In the genomic region with DNA sequence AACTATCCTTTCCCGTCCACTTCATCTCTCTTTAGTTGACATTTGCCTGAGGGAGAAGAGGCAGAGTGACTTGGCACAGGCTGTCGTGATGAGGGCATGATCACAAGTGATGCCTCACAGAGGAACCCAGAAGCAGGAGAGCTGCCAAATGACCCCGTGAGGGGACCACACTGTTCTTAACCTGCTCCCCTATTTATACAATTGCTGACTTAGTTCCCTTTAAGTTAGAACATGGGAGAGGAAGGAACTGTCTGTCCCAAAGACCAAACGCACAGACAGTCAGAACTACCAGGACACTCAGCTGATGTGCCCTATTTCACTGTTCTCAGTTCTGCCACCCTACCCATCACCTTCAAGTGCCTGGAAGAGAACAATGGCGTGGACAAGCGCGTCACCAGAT, we compare ENCODE assay signal across 19 cellular contexts.
DNase-seq lines count a peak whose midpoint lies in the region; ATAC-seq, FAIRE-seq and TF ChIP-seq lines count a peak whose summit lies in the region.
"Had no signal": no experiment of that assay in that cellular context is flagged by ENCODE, and none has a peak within 500 bp of the region (broad histone marks: within the 10 kb centered on the region; RNA-seq: fewer than 3 reads in every experiment).

No MANE protein-coding gene starts in this region.

- no peak overlapping the region for H3K27ac Mint-ChIP-seq in endothelial cell (ENCODE audit: unreplicated experiment)
- H3K27ac Mint-ChIP-seq in activated naive CD4-positive, alpha-beta T cell treated with anti-CD3 and anti-CD28 coated beads, Interleukin-2, amount 50 U/mL, for 72 hours = no peak overlapping the region
- H3K27ac Mint-ChIP-seq: activated B cell treated with CpG ODN at 0.5 μM for 24 hours; activated CD4-positive, alpha-beta memory T cell treated with anti-CD3 and anti-CD28 coated beads for 36 hours; immature natural killer cell; stimulated activated effector memory CD8-positive, alpha-beta T cell treated with anti-CD3 and anti-CD28 coated beads, Interleukin-12 subunit alpha, Interleukin-12 subunit beta, amount 100 ng/mL, for 72 hours had no signal

- no peaks in the 10 kb centered on the region for H3K9me3 ChIP-seq in upper lobe of left lung

- H3K36me3 ChIP-seq in upper lobe of left lung = no peaks in the 10 kb centered on the region

- peak in 1 of 4 donors; percentile 57 for TF ChIP-seq POLR2A in upper lobe of left lung (IDR thresholded peaks at IDR 0.05)
- TF ChIP-seq POLR2A in GM12892 (IDR thresholded peaks at IDR 0.05; ENCODE audit: low read depth, low read length) = no peak

- TF ChIP-seq CTCF in upper lobe of left lung (IDR thresholded peaks at IDR 0.05) = no peak
- TF ChIP-seq CTCF in endothelial cell (IDR thresholded peaks at IDR 0.05; ENCODE audit: unreplicated experiment) = no peak

- no peak overlapping the region for H3K4me3 Mint-ChIP-seq in endothelial cell (ENCODE audit: unreplicated experiment)
- H3K4me3 Mint-ChIP-seq: activated B cell treated with CpG ODN at 0.5 μM for 24 hours; activated CD4-positive, alpha-beta memory T cell treated with anti-CD3 and anti-CD28 coated beads for 36 hours; immature natural killer cell; stimulated activated effector memory CD8-positive, alpha-beta T cell treated with anti-CD3 and anti-CD28 coated beads, Interleukin-12 subunit alpha, Interleukin-12 subunit beta, amount 100 ng/mL, for 72 hours had no signal

- H3K4me1 ChIP-seq in upper lobe of left lung = no peaks in the 10 kb centered on the region

- H3K4me1 Mint-ChIP-seq in endothelial cell (ENCODE audit: unreplicated experiment) = no peaks in the 10 kb centered on the region
- H3K4me1 Mint-ChIP-seq: activated B cell treated with CpG ODN at 0.5 μM for 24 hours; immature natural killer cell; stimulated activated effector memory CD8-positive, alpha-beta T cell treated with anti-CD3 and anti-CD28 coated beads, Interleukin-12 subunit alpha, Interleukin-12 subunit beta, amount 100 ng/mL, for 72 hours had no signal

- peak overlapping the region; percentile 69 for H3K27ac ChIP-seq in cingulate gyrus (ENCODE audit: low read depth, low read length)
- H3K27ac ChIP-seq in upper lobe of left lung = peak overlapping the region in 3 of 4 donors; percentile 6 to 81 (median 66)
- H3K27ac ChIP-seq: HL-60, RWPE1 had no signal

- intact Hi-C loops in left ventricle myocardium superior (cut with micrococcal nuclease) (no loop called here), posterior vena cava (cut with DNase I) (no loop called here)

- peak in 3 of 4 donors; percentile 77 to 93 (median 77) for TF ChIP-seq EP300 in upper lobe of left lung (IDR thresholded peaks at IDR 0.05)

- peak; percentile 81 for ATAC-seq in left ventricle myocardium superior
- ATAC-seq in upper lobe of left lung (ENCODE audit: low FRiP score in 2 of 2) = peak in 1 of 2 donors; percentile 75
- no peak for ATAC-seq in GM21390 (IDR thresholded peaks at IDR 0.05; ENCODE audit: unreplicated experiment)
- no peak for ATAC-seq in activated naive CD4-positive, alpha-beta T cell treated with anti-CD3 and anti-CD28 coated beads, Interleukin-2, amount 50 U/mL, for 72 hours

- no peaks in the 10 kb centered on the region for H3K36me3 Mint-ChIP-seq in endothelial cell (ENCODE audit: low read depth, unreplicated experiment)
- no peaks in the 10 kb centered on the region for H3K36me3 Mint-ChIP-seq in activated naive CD4-positive, alpha-beta T cell treated with anti-CD3 and anti-CD28 coated beads, Interleukin-2, amount 50 U/mL, for 72 hours
- H3K36me3 Mint-ChIP-seq: activated CD4-positive, alpha-beta memory T cell treated with anti-CD3 and anti-CD28 coated beads for 36 hours; immature natural killer cell; stimulated activated effector memory CD8-positive, alpha-beta T cell treated with anti-CD3 and anti-CD28 coated beads, Interleukin-12 subunit alpha, Interleukin-12 subunit beta, amount 100 ng/mL, for 72 hours had no signal

- H3K4me3 ChIP-seq in upper lobe of left lung = no peak overlapping the region

- DNase-seq in left ventricle myocardium superior (peak; percentile 78), posterior vena cava (ENCODE audit: low spot score) (peak; percentile 88), upper lobe of left lung (peak in 1 of 2 donors; percentile 77), endothelial cell (ENCODE audit: low spot score) (no peak), GM12892 (ENCODE audit: insufficient read length) (no peak)
- DNase-seq in activated naive CD4-positive, alpha-beta T cell treated with anti-CD3 and anti-CD28 coated beads, Interleukin-2, amount 50 U/mL, for 72 hours (ENCODE audit: low spot score in 2 of 2) = no peak
- DNase-seq: activated B cell treated with CpG ODN at 0.5 μM for 24 hours; activated CD4-positive, alpha-beta memory T cell treated with anti-CD3 and anti-CD28 coated beads for 36 hours; activated gamma-delta T cell treated with Interleukin-2 at 50 U/mL for 16 hours; activated T-cell treated with anti-CD3 and anti-CD28 coated beads for 4 hours; immature natural killer cell; mammary epithelial cell; T1000 had no signal

- peaks cover 2% of the 10 kb centered on the region for H3K27me3 Mint-ChIP-seq in endothelial cell (ENCODE audit: unreplicated experiment)
- H3K27me3 Mint-ChIP-seq: activated B cell treated with CpG ODN at 0.5 μM for 24 hours had no signal

- 80 to 83% methylated on average over 7 of the region's 7 CpGs for WGBS in upper lobe of left lung, 2 donors

- H3K27me3 ChIP-seq in upper lobe of left lung = no peaks in the 10 kb centered on the region

- no peak for FAIRE-seq in GM12892 (lab: Jason Lieb, UNC)
- FAIRE-seq: GM18507 had no signal

- H3K9me3 Mint-ChIP-seq in endothelial cell (ENCODE audit: unreplicated experiment) = no peaks in the 10 kb centered on the region
- H3K9me3 Mint-ChIP-seq in activated naive CD4-positive, alpha-beta T cell treated with anti-CD3 and anti-CD28 coated beads, Interleukin-2, amount 50 U/mL, for 72 hours = no peaks in the 10 kb centered on the region
- H3K9me3 Mint-ChIP-seq: activated B cell treated with CpG ODN at 0.5 μM for 24 hours; activated CD4-positive, alpha-beta memory T cell treated with anti-CD3 and anti-CD28 coated beads for 36 hours; immature natural killer cell; stimulated activated effector memory CD8-positive, alpha-beta T cell treated with anti-CD3 and anti-CD28 coated beads, Interleukin-12 subunit alpha, Interleukin-12 subunit beta, amount 100 ng/mL, for 72 hours had no signal

Comparison
In these comparisons a context has a peak if more than half of its experiments do, and no peak if none do; other contexts are left out.
1. DNase-seq: peak in left ventricle myocardium superior (single experiment) and posterior vena cava (single experiment); none in endothelial cell (single experiment), GM12892 (single experiment) and activated naive CD4-positive, alpha-beta T cell treated with anti-CD3 and anti-CD28 coated beads, Interleukin-2, amount 50 U/mL, for 72 hours (0 of 2).